ENCODE assay signal across 20 cellular contexts in genomic region chr13:63288576-63288975, GRCh38.
"Had no signal": no experiment of that assay in that cellular context is flagged by ENCODE, and none has a peak within 500 bp of the region (broad histone marks: within the 10 kb centered on the region; RNA-seq: fewer than 3 reads in every experiment).

No MANE protein-coding gene starts in this region.

- H3K36me3 ChIP-seq: heart left ventricle, left lung, sigmoid colon, upper lobe of right lung had no signal

- H3K4me3 ChIP-seq: body of pancreas, heart left ventricle, left lung, sigmoid colon, upper lobe of right lung had no signal

- H3K4me1 ChIP-seq: body of pancreas, heart left ventricle, left lung, sigmoid colon, upper lobe of right lung had no signal

- H3K27me3 ChIP-seq: body of pancreas, heart left ventricle, left lung, sigmoid colon, upper lobe of right lung had no signal

- H3K4me3 Mint-ChIP-seq: activated CD8-positive, alpha-beta T cell treated with anti-CD3 and anti-CD28 coated beads for 36 hours; activated naive CD8-positive, alpha-beta T cell treated with anti-CD3 and anti-CD28 coated beads, Interleukin-2, amount 50 U/mL, for 24 hours; activated T-helper 1 cell treated with anti-CD3 and anti-CD28 coated beads, Interleukin-12 subunit alpha, Interleukin-12 subunit beta, Interleukin-2, Interleukin-4 antibody, amounts not matched to agents 30 ng/mL and 10 ng/mL and 1 ng/mL, durations not matched to agents 14 hours and 24 hours and 36 hours; dendritic cell treated with granulocyte-macrophage colony-stimulating factor and Interleukin-4, amounts not matched to agents 40 ng/mL and 50 ng/mL, for 4 days; effector memory CD8-positive, alpha-beta T cell; natural killer cell treated with Interleukin-12 subunit alpha and Interleukin-12 subunit beta and Interleukin-15 and Interleukin-18, amount 100 ng/mL, for 72 hours had no signal

- DNase-seq: activated CD4-positive, alpha-beta T cell treated with anti-CD3 and anti-CD28 coated beads for 1 hour; activated CD8-positive, alpha-beta memory T cell treated with anti-CD3 and anti-CD28 coated beads, Interleukin-2, amount 50 U/mL, for 4 hours; activated CD8-positive, alpha-beta T cell treated with anti-CD3 and anti-CD28 coated beads for 36 hours; activated naive CD4-positive, alpha-beta T cell treated with Interleukin-2 at 50 U/mL for 16 hours; activated naive CD8-positive, alpha-beta T cell treated with anti-CD3 and anti-CD28 coated beads, Interleukin-2, amount 50 U/mL, for 24 hours; body of pancreas; central memory CD4-positive, alpha-beta T cell; effector memory CD8-positive, alpha-beta T cell; heart left ventricle; left lung; sigmoid colon; stimulated activated CD4-positive, alpha-beta T cell treated with anti-CD3 and anti-CD28 coated beads, Interleukin-12 subunit alpha, Interleukin-12 subunit beta, amount 100 ng/mL, for 4 hours; stimulated activated CD8-positive, alpha-beta memory T cell treated with anti-CD3 and anti-CD28 coated beads, Interleukin-4, amount 100 ng/mL, for 48 hours; stimulated activated naive CD8-positive, alpha-beta T cell treated with anti-CD3 and anti-CD28 coated beads, Interleukin-15, Interleukin-2, amounts not matched to agents 100 U/mL and 50 U/mL, for 24 hours; T-helper 9 cell; upper lobe of right lung had no signal

- H3K27ac ChIP-seq: body of pancreas, epithelial cell of prostate, heart left ventricle, left lung, sigmoid colon, upper lobe of right lung had no signal

- H3K27me3 Mint-ChIP-seq: activated CD8-positive, alpha-beta T cell treated with anti-CD3 and anti-CD28 coated beads for 36 hours; activated naive CD8-positive, alpha-beta T cell treated with anti-CD3 and anti-CD28 coated beads, Interleukin-2, amount 50 U/mL, for 24 hours; dendritic cell treated with granulocyte-macrophage colony-stimulating factor and Interleukin-4, amounts not matched to agents 40 ng/mL and 50 ng/mL, for 4 days; effector memory CD8-positive, alpha-beta T cell; natural killer cell treated with Interleukin-12 subunit alpha and Interleukin-12 subunit beta and Interleukin-15 and Interleukin-18, amount 100 ng/mL, for 72 hours had no signal

- H3K9me3 ChIP-seq: body of pancreas, sigmoid colon, upper lobe of right lung had no signal

- ATAC-seq: activated CD8-positive, alpha-beta T cell treated with anti-CD3 and anti-CD28 coated beads for 36 hours; activated naive CD8-positive, alpha-beta T cell treated with anti-CD3 and anti-CD28 coated beads, Interleukin-2, amount 50 U/mL, for 24 hours; body of pancreas; effector memory CD8-positive, alpha-beta T cell; heart left ventricle; left lung; natural killer cell treated with Interleukin-12 subunit alpha and Interleukin-12 subunit beta and Interleukin-15 and Interleukin-18, amount 100 ng/mL, for 72 hours; stimulated activated naive CD8-positive, alpha-beta T cell treated with anti-CD3 and anti-CD28 coated beads, Interleukin-15, Interleukin-2, amounts not matched to agents 100 U/mL and 50 U/mL, for 24 hours; upper lobe of right lung had no signal

- H3K27ac Mint-ChIP-seq: activated CD8-positive, alpha-beta T cell treated with anti-CD3 and anti-CD28 coated beads for 36 hours; activated naive CD8-positive, alpha-beta T cell treated with anti-CD3 and anti-CD28 coated beads, Interleukin-2, amount 50 U/mL, for 24 hours; activated T-helper 1 cell treated with anti-CD3 and anti-CD28 coated beads, Interleukin-12 subunit alpha, Interleukin-12 subunit beta, Interleukin-2, Interleukin-4 antibody, amounts not matched to agents 30 ng/mL and 10 ng/mL and 1 ng/mL, durations not matched to agents 14 hours and 24 hours and 36 hours; dendritic cell treated with granulocyte-macrophage colony-stimulating factor and Interleukin-4, amounts not matched to agents 40 ng/mL and 50 ng/mL, for 4 days; effector memory CD8-positive, alpha-beta T cell; natural killer cell treated with Interleukin-12 subunit alpha and Interleukin-12 subunit beta and Interleukin-15 and Interleukin-18, amount 100 ng/mL, for 72 hours had no signal

- H3K4me1 Mint-ChIP-seq: activated naive CD8-positive, alpha-beta T cell treated with anti-CD3 and anti-CD28 coated beads, Interleukin-2, amount 50 U/mL, for 24 hours had no signal
